In genomic region chr4:20700007-20700761, GRCh38 we compare ENCODE assay signal across 8 cellular contexts. TPM values are rescaled to one million over a fixed set of nuclear protein-coding genes. Genes with fewer than 3 reads are reported as not detected.
DNase-seq lines count a peak whose midpoint lies in the region; ATAC-seq and TF ChIP-seq lines count a peak whose summit lies in the region.

PACRGL (plus strand) TSS chr4:20700458; CDS start chr4:20704482, 4,024 bp downstream.

- peak in 1 of 2 donors; percentile 34 for TF ChIP-seq POLR2A in Peyer's patch (IDR thresholded peaks at IDR 0.05)

- H3K9ac ChIP-seq in KMS-11 (peak within 1 kb of the TSS; percentile 67), muscle layer of colon (ENCODE audit: low read length) (peak within 1 kb of the TSS; percentile 83)

- H3K27me3 ChIP-seq in KMS-11 (ENCODE audit: insufficient read depth, low read depth) (no peaks in the 10 kb centered on the region), Peyer's patch (no peaks in the 10 kb centered on the region), muscle layer of colon (ENCODE audit: control insufficient read depth in 1 of 2, insufficient read depth in 2 of 2, low read length in 2 of 2) (no peaks in the 10 kb centered on the region)

- H3K9me3 ChIP-seq in Peyer's patch: no peaks in the 10 kb centered on the region
- H3K9me3 ChIP-seq in muscle layer of colon (ENCODE audit: low read length): no peaks in the 10 kb centered on the region

- peaks cover 7% of the 10 kb centered on the region for H3K4me1 ChIP-seq in KMS-11 (ENCODE audit: low read depth, poor library complexity, severe bottlenecking)
- H3K4me1 ChIP-seq in Peyer's patch: peaks cover 0 to 12% (median 0%) of the 10 kb centered on the region in 4 donors
- H3K4me1 ChIP-seq in muscle layer of colon (ENCODE audit: insufficient read depth, low read length): peaks cover 15% of the 10 kb centered on the region

- H3K4me2 ChIP-seq in KMS-11: peak within 1 kb of the TSS; percentile 86

- TF ChIP-seq CTCF in KMS-11 (conservative IDR thresholded peaks at IDR 0.05; ENCODE audit: low read depth, low read length) (no peak), Peyer's patch (IDR thresholded peaks at IDR 0.05) (peak in 1 of 6 experiments; percentile 5)

- H2AFZ ChIP-seq in KMS-11 (ENCODE audit: low read depth): peak within 1 kb of the TSS; percentile 81

- no peaks in the 10 kb centered on the region for H4K20me1 ChIP-seq in KMS-11 (ENCODE audit: insufficient read depth)

- DNase-seq in DMS53 treated with DMSO at 0.1 percent for 48 hours (lab: John Stamatoyannopoulos, UW; ENCODE audit: unreplicated experiment) (peak; percentile 92), Peyer's patch (peak; percentile 95 to 97 (median 96))
- DNase-seq in activated T-cell treated with anti-CD3 and anti-CD28 coated beads, Interleukin-2, amount 50 U/mL, for 48 hours: peak; percentile 91 to 92
- peak; percentile 85 for DNase-seq in stimulated activated CD8-positive, alpha-beta memory T cell treated with anti-CD3 and anti-CD28 coated beads, Interleukin-7, amount 100 ng/mL, for 24 hours (ENCODE audit: low read depth)

- H3K27ac ChIP-seq in KMS-11 (peak within 1 kb of the TSS; percentile 72), Peyer's patch (peak within 1 kb of the TSS; percentile 57 to 76 (median 65)), muscle layer of colon (ENCODE audit: low read depth, low read length) (peak within 1 kb of the TSS; percentile 92)

- peak; percentile 100 for ATAC-seq in GM21737 (IDR thresholded peaks at IDR 0.05; ENCODE audit: unreplicated experiment)
- peak; percentile 99 for ATAC-seq in esophagus mucosa

- no peaks in the 10 kb centered on the region for H3K36me3 ChIP-seq in KMS-11 (ENCODE audit: insufficient read depth)
- peaks cover 0 to 8% (median 0%) of the 10 kb centered on the region in 3 donors for H3K36me3 ChIP-seq in Peyer's patch
- peaks cover 7% of the 10 kb centered on the region for H3K36me3 ChIP-seq in muscle layer of colon (ENCODE audit: insufficient read depth, low read length)

- H3K79me2 ChIP-seq in KMS-11 (ENCODE audit: insufficient read depth, low read depth): peaks cover 12% of the 10 kb centered on the region; the same call in 1 of the 2 replicates

- H3K4me3 ChIP-seq in KMS-11 (IDR thresholded peaks at IDR 0.05; ENCODE audit: insufficient read depth, low read depth, low read length) (no peak within 1 kb of the TSS), Peyer's patch (peak within 1 kb of the TSS; percentile 69 to 84 (median 80)), muscle layer of colon (ENCODE audit: low read depth in 1 of 2, low read length in 2 of 2) (peak within 1 kb of the TSS; percentile 94 to 98)

RNA-seq across cellular contexts. Expression of gene PACRGL, which starts in this region (rescaled TPM):
- total RNA-seq in Peyer's patch (10 to 100 TPM; 17.1 to 50.3 (median 25.1) TPM), esophagus mucosa (14.8 TPM)
